ENCODE assay signal across 32 cellular contexts in genomic region chr4:101055392-101055791, GRCh38.
"Had no signal": no experiment of that assay in that cellular context is flagged by ENCODE, and none has a peak within 500 bp of the region (broad histone marks: within the 10 kb centered on the region; RNA-seq: fewer than 3 reads in every experiment).

No MANE protein-coding gene starts in this region.

- H3K27me3 Mint-ChIP-seq: activated CD4-positive, alpha-beta memory T cell treated with anti-CD3 and anti-CD28 coated beads for 36 hours; activated CD4-positive, alpha-beta T cell treated with anti-CD3 and anti-CD28 coated beads for 36 hours; activated CD4-positive, alpha-beta T cell treated with anti-CD3 and anti-CD28 coated beads, Interleukin-2, amount 10 ng/mL, durations not matched to agents 24 days and 14 days; activated CD8-positive, alpha-beta memory T cell treated with anti-CD3 and anti-CD28 coated beads, Interleukin-2, amount 10 ng/mL, durations not matched to agents 7 days and 5 days; activated naive CD4-positive, alpha-beta T cell treated with anti-CD3 and anti-CD28 coated beads, Interleukin-2, amount 10 ng/mL, durations not matched to agents 7 days and 5 days; activated naive CD8-positive, alpha-beta T cell treated with anti-CD3 and anti-CD28 coated beads, Interleukin-2, amount 10 ng/mL, durations not matched to agents 7 days and 5 days; brain; T-helper 17 cell had no signal

- H3K9me3 Mint-ChIP-seq: activated CD4-positive, alpha-beta memory T cell treated with anti-CD3 and anti-CD28 coated beads for 36 hours; activated CD4-positive, alpha-beta T cell treated with anti-CD3 and anti-CD28 coated beads, Interleukin-2, amount 10 ng/mL, durations not matched to agents 24 days and 14 days; activated naive CD4-positive, alpha-beta T cell treated with anti-CD3 and anti-CD28 coated beads, Interleukin-2, amount 10 ng/mL, durations not matched to agents 7 days and 5 days; activated naive CD4-positive, alpha-beta T cell treated with anti-CD3 and anti-CD28 coated beads, Interleukin-2, amount 50 U/mL, for 72 hours; activated naive CD8-positive, alpha-beta T cell treated with anti-CD3 and anti-CD28 coated beads, Interleukin-2, amount 10 ng/mL, durations not matched to agents 7 days and 5 days; activated T-helper 1 cell treated with anti-CD3 and anti-CD28 coated beads, Interleukin-12 subunit alpha, Interleukin-12 subunit beta, Interleukin-2, Interleukin-4 antibody, amounts not matched to agents 30 ng/mL and 10 ng/mL and 1 ng/mL, durations not matched to agents 14 hours and 24 hours and 36 hours; brain; T-helper 2 cell treated with Interferon-gamma antibody and Interleukin-4, amounts not matched to agents 5 μg/mL and 100 μg/mL, for 36 hours had no signal

- H3K27ac Mint-ChIP-seq: activated CD4-positive, alpha-beta memory T cell treated with anti-CD3 and anti-CD28 coated beads for 36 hours; activated CD4-positive, alpha-beta T cell treated with anti-CD3 and anti-CD28 coated beads for 36 hours; activated CD4-positive, alpha-beta T cell treated with anti-CD3 and anti-CD28 coated beads, Interleukin-2, amount 10 ng/mL, durations not matched to agents 24 days and 14 days; activated CD8-positive, alpha-beta memory T cell treated with anti-CD3 and anti-CD28 coated beads, Interleukin-2, amount 10 ng/mL, durations not matched to agents 7 days and 5 days; activated CD8-positive, alpha-beta T cell treated with anti-CD3 and anti-CD28 coated beads, Interleukin-2, amount 10 ng/mL, durations not matched to agents 7 days and 5 days; activated naive CD4-positive, alpha-beta T cell treated with anti-CD3 and anti-CD28 coated beads, Interleukin-2, amount 10 ng/mL, durations not matched to agents 7 days and 5 days; activated naive CD4-positive, alpha-beta T cell treated with anti-CD3 and anti-CD28 coated beads, Interleukin-2, amount 50 U/mL, for 72 hours; activated naive CD8-positive, alpha-beta T cell treated with anti-CD3 and anti-CD28 coated beads, Interleukin-2, amount 10 ng/mL, durations not matched to agents 7 days and 5 days; activated T-helper 1 cell treated with anti-CD3 and anti-CD28 coated beads, Interleukin-12 subunit alpha, Interleukin-12 subunit beta, Interleukin-2, Interleukin-4 antibody, amounts not matched to agents 30 ng/mL and 10 ng/mL and 1 ng/mL, durations not matched to agents 14 hours and 24 hours and 36 hours; brain; T-helper 17 cell; T-helper 2 cell treated with Interferon-gamma antibody and Interleukin-4, amounts not matched to agents 5 μg/mL and 100 μg/mL, for 36 hours had no signal

- H3K27me3 ChIP-seq: ascending aorta, breast epithelium, cardiac muscle cell, colonic mucosa, esophagus squamous epithelium had no signal

- H3K4me3 ChIP-seq: ascending aorta, breast epithelium, cardiac muscle cell, colonic mucosa, esophagus squamous epithelium had no signal

- ATAC-seq: activated CD4-positive, alpha-beta T cell treated with anti-CD3 and anti-CD28 coated beads for 36 hours; activated CD8-positive, alpha-beta memory T cell treated with anti-CD3 and anti-CD28 coated beads, Interleukin-2, amount 10 ng/mL, durations not matched to agents 7 days and 5 days; activated CD8-positive, alpha-beta T cell treated with anti-CD3 and anti-CD28 coated beads, Interleukin-2, amount 10 ng/mL, durations not matched to agents 7 days and 5 days; activated naive CD4-positive, alpha-beta T cell treated with anti-CD3 and anti-CD28 coated beads, Interleukin-2, amount 50 U/mL, for 72 hours; T-helper 17 cell had no signal

- DNase-seq: activated CD4-positive, alpha-beta memory T cell treated with anti-CD3 and anti-CD28 coated beads for 36 hours; activated CD4-positive, alpha-beta T cell treated with anti-CD3 and anti-CD28 coated beads for 36 hours; activated CD4-positive, alpha-beta T cell treated with anti-CD3 and anti-CD28 coated beads, Interleukin-2, amount 10 ng/mL, durations not matched to agents 24 days and 14 days; activated CD4-positive, CD25-positive, alpha-beta regulatory T cell; activated CD4-positive, CD25-positive, alpha-beta regulatory T cell treated with anti-CD3 and anti-CD28 coated beads, Interleukin-2, amount 50 U/mL, for 72 hours; activated CD8-positive, alpha-beta memory T cell treated with anti-CD3 and anti-CD28 coated beads, Interleukin-2, amount 10 ng/mL, durations not matched to agents 7 days and 5 days; activated CD8-positive, alpha-beta memory T cell treated with anti-CD3 and anti-CD28 coated beads, Interleukin-2, amount 50 U/mL, for 4 hours; activated CD8-positive, alpha-beta T cell treated with anti-CD3 and anti-CD28 coated beads, Interleukin-2, amount 10 ng/mL, durations not matched to agents 7 days and 5 days; activated gamma-delta T cell; activated naive CD4-positive, alpha-beta T cell; activated naive CD4-positive, alpha-beta T cell treated with anti-CD3 and anti-CD28 coated beads, Interleukin-2, amount 10 ng/mL, durations not matched to agents 7 days and 5 days; activated naive CD8-positive, alpha-beta T cell treated with anti-CD3 and anti-CD28 coated beads, Interleukin-2, amount 10 ng/mL, durations not matched to agents 7 days and 5 days; activated T-cell treated with anti-CD3 and anti-CD28 coated beads, Interleukin-2, amount 50 U/mL, for 1 hour; activated T-cell treated with anti-CD3 and anti-CD28 coated beads, Interleukin-2, amount 50 U/mL, for 48 hours; central memory CD4-positive, alpha-beta T cell; cerebellar nuclear complex; colonic mucosa; effector CD8-positive, alpha-beta T cell; esophagus squamous epithelium; foreskin fibroblast; head of caudate nucleus; T-helper 17 cell; T1000; WERI-Rb-1 had no signal

- H3K4me3 Mint-ChIP-seq: activated CD4-positive, alpha-beta memory T cell treated with anti-CD3 and anti-CD28 coated beads for 36 hours; activated CD4-positive, alpha-beta T cell treated with anti-CD3 and anti-CD28 coated beads for 36 hours; activated CD4-positive, alpha-beta T cell treated with anti-CD3 and anti-CD28 coated beads, Interleukin-2, amount 10 ng/mL, durations not matched to agents 24 days and 14 days; activated CD8-positive, alpha-beta memory T cell treated with anti-CD3 and anti-CD28 coated beads, Interleukin-2, amount 10 ng/mL, durations not matched to agents 7 days and 5 days; activated CD8-positive, alpha-beta T cell treated with anti-CD3 and anti-CD28 coated beads, Interleukin-2, amount 10 ng/mL, durations not matched to agents 7 days and 5 days; activated naive CD4-positive, alpha-beta T cell treated with anti-CD3 and anti-CD28 coated beads, Interleukin-2, amount 10 ng/mL, durations not matched to agents 7 days and 5 days; activated naive CD8-positive, alpha-beta T cell treated with anti-CD3 and anti-CD28 coated beads, Interleukin-2, amount 10 ng/mL, durations not matched to agents 7 days and 5 days; activated T-helper 1 cell treated with anti-CD3 and anti-CD28 coated beads, Interleukin-12 subunit alpha, Interleukin-12 subunit beta, Interleukin-2, Interleukin-4 antibody, amounts not matched to agents 30 ng/mL and 10 ng/mL and 1 ng/mL, durations not matched to agents 14 hours and 24 hours and 36 hours; T-helper 17 cell; T-helper 2 cell treated with Interferon-gamma antibody and Interleukin-4, amounts not matched to agents 5 μg/mL and 100 μg/mL, for 36 hours had no signal

- H3K9me3 ChIP-seq: ascending aorta, breast epithelium, colonic mucosa, esophagus squamous epithelium had no signal

- H3K4me1 Mint-ChIP-seq: activated CD4-positive, alpha-beta T cell treated with anti-CD3 and anti-CD28 coated beads, Interleukin-2, amount 10 ng/mL, durations not matched to agents 24 days and 14 days; activated naive CD4-positive, alpha-beta T cell treated with anti-CD3 and anti-CD28 coated beads, Interleukin-2, amount 10 ng/mL, durations not matched to agents 7 days and 5 days; activated naive CD8-positive, alpha-beta T cell treated with anti-CD3 and anti-CD28 coated beads, Interleukin-2, amount 10 ng/mL, durations not matched to agents 7 days and 5 days had no signal

- H3K4me1 ChIP-seq: ascending aorta, breast epithelium, colonic mucosa, esophagus squamous epithelium had no signal

- H3K27ac ChIP-seq: ascending aorta, breast epithelium, cardiac muscle cell, colonic mucosa, epithelial cell of prostate, esophagus squamous epithelium, WERI-Rb-1 had no signal

- H3K36me3 ChIP-seq: ascending aorta, breast epithelium, cardiac muscle cell, colonic mucosa, WERI-Rb-1 had no signal

- H3K36me3 Mint-ChIP-seq: activated naive CD4-positive, alpha-beta T cell treated with anti-CD3 and anti-CD28 coated beads, Interleukin-2, amount 10 ng/mL, durations not matched to agents 7 days and 5 days; activated naive CD4-positive, alpha-beta T cell treated with anti-CD3 and anti-CD28 coated beads, Interleukin-2, amount 50 U/mL, for 72 hours had no signal
